8 cellular contexts compared by ENCODE assay signal in genomic region chr22:42270512-42271190, GRCh38. TPM values are rescaled to one million over a fixed set of nuclear protein-coding genes. Genes with fewer than 3 reads are reported as not detected.
DNase-seq lines count a peak whose midpoint lies in the region; ATAC-seq and TF ChIP-seq lines count a peak whose summit lies in the region.

Gene TCF20, minus strand, starts transcription at chr22:42270653. Its CDS starts 55,348 bp downstream, at chr22:42215305.

- H3K4me1 ChIP-seq in SJCRH30 (0 out of 2 replicates have a peak, but pooled peaks cover 4% of the 10 kb centered on the region), neuron (ENCODE audit: insufficient read depth, low read length) (peaks cover 50% of the 10 kb centered on the region)

- peak within 1 kb of the TSS; percentile 99 for H3K4me3 ChIP-seq in SJCRH30
- peak within 1 kb of the TSS; percentile 90 for H3K4me3 ChIP-seq in neuron (ENCODE audit: low read length)

- no peak for TF ChIP-seq EP300 in Ishikawa (IDR thresholded peaks at IDR 0.05; ENCODE audit: borderline replicate concordance)

- peak; percentile 55 for DNase-seq in DMS114 treated with DMSO at 0.1 percent for 48 hours (lab: John Stamatoyannopoulos, UW; ENCODE audit: unreplicated experiment)
- DNase-seq in SJCRH30 = peak; percentile 70 to 81
- peak; percentile 59 for DNase-seq in activated gamma-delta T cell treated with anti-CD3 and anti-CD28 coated beads, Interleukin-2, amount 50 U/mL, for 16 hours (ENCODE audit: low read depth)
- DNase-seq in foreskin melanocyte = peak; percentile 55
- peak; percentile 63 for DNase-seq in stromal cell of bone marrow (ENCODE audit: low read depth)

- peak within 1 kb of the TSS; percentile 63 for H3K27ac ChIP-seq in SJCRH30

- H3K36me3 ChIP-seq in SJCRH30 (no peaks in the 10 kb centered on the region), neuron (ENCODE audit: insufficient read depth, low read length) (no peaks in the 10 kb centered on the region)

- peak within 1 kb of the TSS; percentile 9 for H2AFZ ChIP-seq in neuron (ENCODE audit: low read depth, low read length)

- peak; percentile 63 for ATAC-seq in GM21447 (IDR thresholded peaks at IDR 0.05; ENCODE audit: unreplicated experiment)

- H3K9me3 ChIP-seq in SJCRH30 (replicated peaks) = no peaks in the 10 kb centered on the region
- H3K9me3 ChIP-seq in neuron (ENCODE audit: low read length) = no peaks in the 10 kb centered on the region

- TF ChIP-seq RAD21 in Ishikawa (IDR thresholded peaks at IDR 0.05; ENCODE audit: low read depth) = no peak

- H3K27me3 ChIP-seq in SJCRH30 (no peaks in the 10 kb centered on the region), neuron (ENCODE audit: insufficient read depth, low read length) (no peaks in the 10 kb centered on the region)

TF ChIP-seq in Ishikawa, 13 proteins besides CTCF, POLR2A, EP300 and RAD21:
- TF ChIP-seq CREB1 (IDR thresholded peaks at IDR 0.05; ENCODE audit: low read depth) (no peak), USF1 (IDR thresholded peaks at IDR 0.05) (peak; percentile 93), ZBTB7A (IDR thresholded peaks at IDR 0.05; ENCODE audit: low read depth) (0 out of 2 replicates have a peak, but pooled peaks have one; percentile 19), TCF12 (IDR thresholded peaks at IDR 0.05; ENCODE audit: low read depth) (no peak; the same call in 1 of the 2 replicates), EGR1 (IDR thresholded peaks at IDR 0.05) (no peak), FOXM1 (IDR thresholded peaks at IDR 0.05; ENCODE audit: borderline replicate concordance, low read depth) (no peak), TAF1 (IDR thresholded peaks at IDR 0.05; ENCODE audit: low read depth) (0 out of 2 replicates have a peak, but pooled peaks have one; percentile 43), NFIC (IDR thresholded peaks at IDR 0.05) (peak; percentile 41; the same call in 1 of the 2 replicates), MAX (IDR thresholded peaks at IDR 0.05) (peak; percentile 88), REST (IDR thresholded peaks at IDR 0.05; ENCODE audit: low read depth) (no peak), CEBPB (IDR thresholded peaks at IDR 0.05) (no peak), TEAD4 (IDR thresholded peaks at IDR 0.05) (no peak), YY1 (IDR thresholded peaks at IDR 0.05; ENCODE audit: low read depth) (no peak)

RNA-seq across cellular contexts. Expression of gene TCF20, which starts in this region (rescaled TPM):
- total RNA-seq in SJCRH30 (2014; rRNA removed; shearing (Covaris generic)) = 34.6 and 36.5 TPM in 2 replicates

Comparison
In these comparisons a context has a peak if more than half of its experiments do, and no peak if none do; other contexts are left out.
1. Peak in every context shown above with its lines: DNase-seq, ATAC-seq, H3K4me3 ChIP-seq and H3K27ac ChIP-seq.